In genomic region chr15:73573572-73573971, GRCh38 we compare ENCODE assay signal across 13 cellular contexts. TPM values are rescaled to one million over a fixed set of nuclear protein-coding genes. Genes with fewer than 3 reads are reported as not detected.
DNase-seq lines count a peak whose midpoint lies in the region; ATAC-seq, FAIRE-seq and TF ChIP-seq lines count a peak whose summit lies in the region.
"Had no signal": no experiment of that assay in that cellular context is flagged by ENCODE, and none has a peak within 500 bp of the region (broad histone marks: within the 10 kb centered on the region; RNA-seq: fewer than 3 reads in every experiment).

No MANE protein-coding gene starts in this region.

- 61 to 71% (median 66%) methylated on average over 9 of the region's 9 CpGs for WGBS in stomach, 5 donors

- TF ChIP-seq CTCF in bronchial epithelial cell (IDR thresholded peaks at IDR 0.05; ENCODE audit: insufficient read depth, low read length, severe bottlenecking) (no peak), stomach (IDR thresholded peaks at IDR 0.05) (no peak)

- peaks cover 25% of the 10 kb centered on the region for H3K36me3 ChIP-seq in bronchial epithelial cell (ENCODE audit: control insufficient read depth, insufficient read depth, low read length)
- peaks cover 34 to 93% (median 85%) of the 10 kb centered on the region in 4 donors for H3K36me3 ChIP-seq in stomach

- peak; percentile 52 for FAIRE-seq in bronchial epithelial cell (lab: Jason Lieb, UNC)
- no peak for FAIRE-seq in RCC 7860 (lab: Jason Lieb, UNC)

- H3K4me1 ChIP-seq in stomach, result peaks cover 22 to 71% (median 48%) of the 10 kb centered on the region in 4 donors

- peak overlapping the region in 4 of 5 donors; percentile 0 to 61 (median 40) for H3K27ac ChIP-seq in stomach

- no peaks in the 10 kb centered on the region for H3K27me3 ChIP-seq in bronchial epithelial cell (ENCODE audit: control insufficient read depth, insufficient read depth, low read length)
- no peaks in the 10 kb centered on the region for H3K27me3 ChIP-seq in stomach

- DNase-seq in NCI-H2029 (lab: John Stamatoyannopoulos, UW) (peak; percentile 70), NCI-H2029 treated with DMSO at 0.1 percent for 48 hours (lab: John Stamatoyannopoulos, UW) (no peak), bronchial epithelial cell (ENCODE audit: low read depth) (peak; percentile 45), left ventricle myocardium superior (no peak), stomach (no peak), RCC 7860 (ENCODE audit: low spot score) (no peak)
- DNase-seq: hippocampal formation; naive thymus-derived CD4-positive, alpha-beta T cell; NCI-H524 treated with DMSO at 0.1 percent for 48 hours; stimulated activated CD4-positive, alpha-beta T cell treated with anti-CD3 and anti-CD28 coated beads, Interleukin-15, amount 100 ng/mL, for 24 hours; stimulated activated naive CD4-positive, alpha-beta T cell treated with Interleukin-2 at 50 U/mL for 16 hours had no signal

- intact Hi-C loops in left ventricle myocardium superior (cut with micrococcal nuclease), result no loop called here
- intact Hi-C loops in stomach (cut with DNase I; ENCODE audit: low total_unique reads), result no loop called here

- peak; percentile 14 for ATAC-seq in left ventricle myocardium superior
- no peak for ATAC-seq in activated CD4-positive, CD25-positive, alpha-beta regulatory T cell treated with anti-CD3 and anti-CD28 coated beads, Interleukin-2, amount 50 U/mL, for 24 hours
- no peak for ATAC-seq in HG03095 (IDR thresholded peaks at IDR 0.05; ENCODE audit: unreplicated experiment)
- ATAC-seq: naive thymus-derived CD4-positive, alpha-beta T cell had no signal

- H3K4me3 ChIP-seq in bronchial epithelial cell (ENCODE audit: low read depth, low read length) (no peak overlapping the region), stomach (no peak overlapping the region)

- no peak for TF ChIP-seq POLR2A in stomach (IDR thresholded peaks at IDR 0.05)

- no peaks in the 10 kb centered on the region for H3K9me3 ChIP-seq in stomach

- no peak for TF ChIP-seq EP300 in stomach (IDR thresholded peaks at IDR 0.05)

RNA-seq across cellular contexts. Expression of gene NPTN, which starts 59.6 kb away (rescaled TPM):
- total RNA-seq in bronchial epithelial cell (62.1 and 69.4 TPM in 2 replicates), left ventricle myocardium superior (203 TPM), stomach (100 to 1,000 TPM in 4 of 5 donors, 10 to 100 TPM in 1; 58.8 to 228 (median 127) TPM)
- 10 to 100 TPM; 41.4 to 73.4 (median 45.5) TPM for polyA plus RNA-seq in stomach

Comparison
In these comparisons a context has a peak if more than half of its experiments do, and no peak if none do; other contexts are left out.
1. DNase-seq: peak in NCI-H2029 (single experiment) and bronchial epithelial cell (single experiment); none in NCI-H2029 treated with DMSO at 0.1 percent for 48 hours (single experiment), left ventricle myocardium superior (single experiment), stomach (single experiment) and RCC 7860 (single experiment).